Comparison of ENCODE assay signal across 9 cellular contexts in the genomic region with DNA sequence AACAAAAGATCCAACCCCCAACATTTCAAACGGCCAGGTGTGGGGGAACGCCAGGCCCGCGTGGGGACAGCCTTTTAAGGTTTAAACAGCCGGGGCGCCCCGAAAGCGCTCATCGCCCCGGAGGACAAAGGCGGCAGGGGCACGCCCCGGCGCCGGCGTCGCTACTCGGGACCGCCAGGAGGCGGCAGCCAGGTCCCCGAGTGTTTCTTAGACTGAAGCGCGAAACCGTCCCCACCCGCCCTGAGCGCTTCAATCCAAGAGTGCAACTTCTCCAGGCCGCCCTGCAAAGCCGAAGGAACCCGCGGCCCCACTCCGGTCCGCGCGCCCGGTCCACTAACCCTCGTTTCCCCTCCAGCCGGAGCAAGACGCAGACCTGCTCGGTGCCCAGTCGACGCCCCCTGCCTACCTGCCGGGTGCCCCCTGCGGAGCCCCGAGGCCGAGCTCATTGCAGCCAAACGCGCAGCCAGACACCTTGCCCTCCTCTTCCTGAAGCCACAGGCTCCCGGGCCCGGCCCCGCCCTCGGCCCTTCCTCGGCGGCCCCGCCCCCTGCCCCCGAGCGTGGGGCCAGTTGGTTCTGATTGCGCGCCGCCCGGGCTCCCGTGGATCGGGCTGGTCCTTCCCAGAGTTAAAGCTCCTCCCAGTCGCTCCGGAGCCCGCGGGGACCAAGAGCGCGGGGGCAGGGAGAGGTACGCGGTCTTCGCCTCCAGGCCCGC. TPM values are rescaled to one million over a fixed set of nuclear protein-coding genes. Genes with fewer than 3 reads are reported as not detected.
DNase-seq lines count a peak whose midpoint lies in the region; ATAC-seq, FAIRE-seq and TF ChIP-seq lines count a peak whose summit lies in the region.
"Had no signal": no experiment of that assay in that cellular context is flagged by ENCODE, and none has a peak within 500 bp of the region (broad histone marks: within the 10 kb centered on the region; RNA-seq: fewer than 3 reads in every experiment).

A gene (minus strand): TSS at position 496 of the 714 bp plus-strand sequence. CDS start 50 bp downstream, at position 446.

- peak within 1 kb of the TSS; percentile 87 for H3K4me2 ChIP-seq in keratinocyte (ENCODE audit: control insufficient read depth, extremely low read depth, insufficient read depth, low read depth, low read length)

- peaks cover 10% of the 10 kb centered on the region for H3K4me1 ChIP-seq in keratinocyte (ENCODE audit: control insufficient read depth, extremely low read depth, insufficient read depth, low read length)

- no peaks in the 10 kb centered on the region for H3K27me3 ChIP-seq in keratinocyte (ENCODE audit: control insufficient read depth, extremely low read depth, insufficient read depth, low read length)

- peak; percentile 70 for TF ChIP-seq CTCF in AG09319 (IDR thresholded peaks at IDR 0.05; ENCODE audit: low read depth, low read length)
- TF ChIP-seq CTCF in keratinocyte (optimal IDR thresholded peaks at IDR 0.05 in 1 of 3, IDR thresholded peaks at IDR 0.05 in 1 of 3, conservative IDR thresholded peaks at IDR 0.05 in 1 of 3; ENCODE audit: extremely low read depth in 1 of 3, insufficient read depth in 2 of 3, low read length in 3 of 3), result peak; percentile 43 to 87 (median 61)

- H3K27ac ChIP-seq in keratinocyte (ENCODE audit: control insufficient read depth, insufficient read depth, low read length), result peak within 1 kb of the TSS; percentile 50

- H3K9me1 ChIP-seq in keratinocyte (ENCODE audit: control insufficient read depth, extremely low read depth, insufficient read depth, low read length), result no peaks in the 10 kb centered on the region

- FAIRE-seq in keratinocyte (lab: Jason Lieb, UNC), result no peak
- FAIRE-seq: endometrium had no signal

- peak within 1 kb of the TSS; percentile 69 to 88 (median 78) for H3K4me3 ChIP-seq in keratinocyte (ENCODE audit: control insufficient read depth in 2 of 3, extremely low read depth in 1 of 3, insufficient read depth in 2 of 3, low read depth in 1 of 3, low read length in 3 of 3)

- peaks cover 2% of the 10 kb centered on the region for H3K79me2 ChIP-seq in keratinocyte (ENCODE audit: control insufficient read depth, insufficient read depth, low read length)

- no peaks in the 10 kb centered on the region for H3K36me3 ChIP-seq in keratinocyte (ENCODE audit: control insufficient read depth in 2 of 2, extremely low read depth in 1 of 2, insufficient read depth in 2 of 2, low read length in 2 of 2)

- H3K9ac ChIP-seq in keratinocyte (ENCODE audit: control insufficient read depth, extremely low read depth, insufficient read depth, low read length), result peak within 1 kb of the TSS; percentile 80

- H3K9me3 ChIP-seq in keratinocyte (ENCODE audit: control insufficient read depth, low read depth, low read length), result no peaks in the 10 kb centered on the region

- peak within 1 kb of the TSS; percentile 92 for H2AFZ ChIP-seq in keratinocyte (ENCODE audit: control insufficient read depth, low read length)

- no peaks in the 10 kb centered on the region for H4K20me1 ChIP-seq in keratinocyte (ENCODE audit: control insufficient read depth, extremely low read depth, insufficient read depth, low read length)

- dilution Hi-C loops in keratinocyte (cut with MboI; ENCODE audit: extremely low pct_ligation_motif_present, low sequenced_read_pairs), result no loop called here

- ATAC-seq in GM18873 (IDR thresholded peaks at IDR 0.05; ENCODE audit: low FRiP score, unreplicated experiment), result peak; percentile 58
- peak; percentile 72 for ATAC-seq in HG03135 (IDR thresholded peaks at IDR 0.05; ENCODE audit: unreplicated experiment)

- peak; percentile 35 for DNase-seq in AG09319 (ENCODE audit: extremely low read depth, low read depth)
- peak; percentile 66 for DNase-seq in NCI-H226
- DNase-seq in activated CD4-positive, alpha-beta T cell treated with anti-CD3 and anti-CD28 coated beads for 1 hour, result peak; percentile 62
- peak; percentile 4 to 17 for DNase-seq in cerebellar nuclear complex (lab: John Stamatoyannopoulos, UW)
- DNase-seq in keratinocyte (ENCODE audit: low read depth, low spot score), result no peak
- peak; percentile 48 to 56 for DNase-seq in stimulated activated CD4-positive, alpha-beta T cell treated with anti-CD3 and anti-CD28 coated beads, Interleukin-15, amount 100 ng/mL, for 1 hour (ENCODE audit: low read depth in 1 of 2, low spot score in 1 of 2)

RNA-seq across cellular contexts. Expression of the gene that starts here (rescaled TPM):
- polyA plus RNA-seq in keratinocyte, result 44.6 to 52.7 TPM (median 52.0 TPM) in 3 replicates
- polyA plus RNA-seq in keratinocyte (2011; ENCODE audit: low read depth), result 14.8 TPM
- 27.4 and 65.5 TPM in 2 replicates for polyA plus RNA-seq in keratinocyte (2011; cell fraction: cytosol; rRNA removed)
- polyA plus RNA-seq in keratinocyte (2011; cell fraction: nucleus; rRNA removed), result 31.3 and 33.1 TPM in 2 replicates
- polyA plus RNA-seq in keratinocyte (2012; ENCODE audit: low replicate concordance), result 12.7 and 23.9 TPM in 2 replicates
- 6.5 to 59.2 TPM (median 43.1 TPM) in 3 replicates for polyA minus RNA-seq in keratinocyte
- polyA minus RNA-seq in keratinocyte (2011; cell fraction: cytosol; rRNA and poly(A)+ RNA removed), result 32.0 TPM
- 5.9 and 10.9 TPM in 2 replicates for polyA minus RNA-seq in keratinocyte (2011; cell fraction: nucleus; rRNA and poly(A)+ RNA removed)
